Comparison of ENCODE assay signal across 25 cellular contexts in the genomic region with DNA sequence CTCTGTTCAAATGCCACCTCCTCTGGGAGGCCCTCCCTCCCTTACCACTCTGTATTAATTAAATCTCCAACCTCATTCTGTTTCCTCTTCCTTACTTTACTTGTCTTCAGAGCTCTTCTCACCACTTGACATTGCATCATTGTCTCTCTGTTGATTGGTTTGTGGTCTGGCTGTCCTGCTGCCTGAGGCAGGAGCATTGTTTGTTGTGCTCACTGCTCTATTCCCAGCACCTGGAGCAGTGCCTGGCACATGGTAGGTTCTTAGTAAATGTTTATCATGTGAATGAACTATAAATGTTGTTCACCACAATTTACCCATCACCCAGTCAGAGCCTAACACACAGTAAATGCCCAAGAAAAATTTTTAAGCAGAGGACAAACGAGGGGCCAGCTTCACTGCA. TPM values are rescaled to one million over a fixed set of nuclear protein-coding genes. Genes with fewer than 3 reads are reported as not detected.
A peak's percentile ranks its signal among the peaks of the same experiment; 100 is the strongest.
DNase-seq lines count a peak whose midpoint lies in the region; ATAC-seq and TF ChIP-seq lines count a peak whose summit lies in the region.
"Had no signal": no experiment of that assay in that cellular context is flagged by ENCODE, and none has a peak within 500 bp of the region (broad histone marks: within the 10 kb centered on the region; RNA-seq: fewer than 3 reads in every experiment).

No MANE protein-coding gene starts in this region.

- intact Hi-C loops in heart left ventricle (cut with DNase I), result no loop called here
- intact Hi-C loops in right cardiac atrium (cut with DNase I), result no loop called here
- intact Hi-C loops in breast epithelium (cut with DNase I; ENCODE audit: low total_unique reads), result no loop called here
- intact Hi-C loops in psoas muscle (cut with DNase I), result no loop called here

- no peak overlapping the region for H3K4me3 Mint-ChIP-seq in chondrocyte (ENCODE audit: unreplicated experiment)
- H3K4me3 Mint-ChIP-seq: activated CD8-positive, alpha-beta T cell treated with anti-CD3 and anti-CD28 coated beads for 36 hours had no signal

- H3K36me3 ChIP-seq in heart left ventricle, result no peaks in the 10 kb centered on the region
- no peaks in the 10 kb centered on the region for H3K36me3 ChIP-seq in breast epithelium
- H3K36me3 ChIP-seq in psoas muscle (ENCODE audit: insufficient read depth in 1 of 2, low read depth in 1 of 2), result no peaks in the 10 kb centered on the region
- H3K36me3 ChIP-seq: spleen had no signal

- H3K9me3 Mint-ChIP-seq in chondrocyte (ENCODE audit: low read depth), result peaks cover 6% of the 10 kb centered on the region

- no peaks in the 10 kb centered on the region for H3K27me3 ChIP-seq in heart left ventricle
- no peaks in the 10 kb centered on the region for H3K27me3 ChIP-seq in right cardiac atrium (ENCODE audit: control insufficient read depth, insufficient read depth)
- H3K27me3 ChIP-seq in breast epithelium, result no peaks in the 10 kb centered on the region
- H3K27me3 ChIP-seq in psoas muscle (ENCODE audit: insufficient read depth in 3 of 3, low read length in 2 of 3), result no peaks in the 10 kb centered on the region
- H3K27me3 ChIP-seq: esophagus muscularis mucosa, SJSA1, spleen had no signal

- WGBS in heart left ventricle, 4 donors, result 74 to 93% (median 83%) methylated on average over 1 of the region's 1 CpG
- WGBS in right cardiac atrium, result 73% methylated on average over 1 of the region's 1 CpG
- WGBS in psoas muscle, 3 donors, result 71 to 84% (median 79%) methylated on average over 1 of the region's 1 CpG

- H3K4me1 Mint-ChIP-seq in chondrocyte (ENCODE audit: low read depth), result peaks cover 9% of the 10 kb centered on the region

- peaks cover 3% of the 10 kb centered on the region for H3K36me3 Mint-ChIP-seq in chondrocyte (ENCODE audit: low read depth)

- H3K27me3 Mint-ChIP-seq in chondrocyte (ENCODE audit: low read depth), result no peaks in the 10 kb centered on the region
- H3K27me3 Mint-ChIP-seq: activated CD8-positive, alpha-beta T cell treated with anti-CD3 and anti-CD28 coated beads for 36 hours had no signal

- H3K27ac ChIP-seq in heart left ventricle (no peak overlapping the region), right cardiac atrium (ENCODE audit: low read length) (no peak overlapping the region), breast epithelium (peak overlapping the region; percentile 20 to 65), psoas muscle (no peak overlapping the region)
- H3K27ac ChIP-seq: SJSA1, spleen had no signal

- H3K27ac Mint-ChIP-seq in chondrocyte (ENCODE audit: unreplicated experiment), result no peak overlapping the region
- H3K27ac Mint-ChIP-seq: activated CD8-positive, alpha-beta T cell treated with anti-CD3 and anti-CD28 coated beads for 36 hours had no signal

- TF ChIP-seq POLR2A in heart left ventricle (IDR thresholded peaks at IDR 0.05) (no peak), breast epithelium (IDR thresholded peaks at IDR 0.05) (no peak)

- H3K9me3 ChIP-seq in heart left ventricle (no peaks in the 10 kb centered on the region), right cardiac atrium (ENCODE audit: control insufficient read depth, low read length) (no peaks in the 10 kb centered on the region), breast epithelium (no peaks in the 10 kb centered on the region), psoas muscle (no peaks in the 10 kb centered on the region)
- H3K9me3 ChIP-seq: mucosa of descending colon had no signal

- H3K4me1 ChIP-seq in heart left ventricle (peaks cover 0 to 3% (median 0%) of the 10 kb centered on the region in 12 donors), right cardiac atrium (ENCODE audit: control insufficient read depth, insufficient read depth, low read length) (no peaks in the 10 kb centered on the region), breast epithelium (no peaks in the 10 kb centered on the region), psoas muscle (peaks cover 5% of the 10 kb centered on the region)
- H3K4me1 ChIP-seq: spleen had no signal

- DNase-seq in heart left ventricle (no peak), right cardiac atrium (no peak), NOMO-1 treated with DMSO at 0.1 percent for 48 hours (lab: John Stamatoyannopoulos, UW; ENCODE audit: unreplicated experiment) (peak; percentile 26), breast epithelium (ENCODE audit: low spot score in 2 of 2) (peak; percentile 73 to 78), psoas muscle (no peak), chondrocyte (ENCODE audit: low spot score) (no peak), AG08395 (ENCODE audit: low spot score) (no peak)
- DNase-seq: activated CD8-positive, alpha-beta T cell treated with anti-CD3 and anti-CD28 coated beads for 36 hours; activated T-cell treated with anti-CD3 and anti-CD28 coated beads, Interleukin-2, amount 50 U/mL, for 1 hour; DMS 273 treated with DMSO at 0.1 percent for 48 hours; effector CD4-positive, alpha-beta T cell; GF-D8; GOT3; mucosa of descending colon; NCI-H1105; NCI-H2171 treated with DMSO at 0.1 percent for 48 hours; NCI-H526 treated with DMSO at 0.1 percent for 48 hours; spleen; stimulated activated CD4-positive, alpha-beta T cell treated with anti-CD3 and anti-CD28 coated beads, Interleukin-4, amount 100 ng/mL, for 4 hours; trophoblast cell had no signal

- peak in 3 of 4 donors; percentile 9 to 49 (median 15) for ATAC-seq in heart left ventricle
- no peak for ATAC-seq in right cardiac atrium
- ATAC-seq in psoas muscle, result peak; percentile 55 to 83 (median 76)
- ATAC-seq in HG03354 (IDR thresholded peaks at IDR 0.05; ENCODE audit: poor library complexity, severe bottlenecking, unreplicated experiment), result no peak
- ATAC-seq: activated CD8-positive, alpha-beta T cell treated with anti-CD3 and anti-CD28 coated beads for 36 hours; mucosa of descending colon had no signal

- TF ChIP-seq CTCF in heart left ventricle (IDR thresholded peaks at IDR 0.05), result no peak
- no peak for TF ChIP-seq CTCF in breast epithelium (IDR thresholded peaks at IDR 0.05)
- no peak for TF ChIP-seq CTCF in psoas muscle (IDR thresholded peaks at IDR 0.05)
- TF ChIP-seq CTCF in chondrocyte (IDR thresholded peaks at IDR 0.05), result no peak

- H3K4me3 ChIP-seq in heart left ventricle (no peak overlapping the region), right cardiac atrium (ENCODE audit: low read length) (no peak overlapping the region), breast epithelium (no peak overlapping the region), psoas muscle (no peak overlapping the region)
- H3K4me3 ChIP-seq: esophagus muscularis mucosa, mucosa of descending colon, SJSA1, spleen had no signal

RNA-seq across cellular contexts. Expression of a gene that starts 6.7 kb away (rescaled TPM):
- total RNA-seq in heart left ventricle (not detected), right cardiac atrium (not detected), breast epithelium (not detected), psoas muscle (not detected), chondrocyte (not detected in 3 replicates)
- polyA plus RNA-seq in heart left ventricle (not detected), right cardiac atrium (not detected), psoas muscle (not detected)
- total RNA-seq: esophagus muscularis mucosa, left lobe of liver, mucosa of descending colon, SJSA1 had no signal
- polyA plus RNA-seq: AG04450 had no signal

Comparison
In these comparisons a context has a peak if more than half of its experiments do, and no peak if none do; other contexts are left out.
1. ATAC-seq: peak in heart left ventricle (3 of 4) and psoas muscle (4 of 4); none in right cardiac atrium (0 of 2) and HG03354 (single experiment).
2. DNase-seq: peak in NOMO-1 treated with DMSO at 0.1 percent for 48 hours (single experiment) and breast epithelium (2 of 2); none in heart left ventricle (0 of 5), right cardiac atrium (0 of 3), psoas muscle (0 of 2), chondrocyte (single experiment) and AG08395 (single experiment).
3. H3K27ac ChIP-seq: peak in breast epithelium (2 of 2); none in heart left ventricle (0 of 12), right cardiac atrium (single experiment) and psoas muscle (single experiment).